8 cellular contexts compared by ENCODE assay signal in genomic region chr2:131493199-131494018, GRCh38. TPM values are rescaled to one million over a fixed set of nuclear protein-coding genes. Genes with fewer than 3 reads are reported as not detected.
DNase-seq lines count a peak whose midpoint lies in the region; ATAC-seq and TF ChIP-seq lines count a peak whose summit lies in the region.

No MANE protein-coding gene starts in this region.

- peak overlapping the region; percentile 85 to 91 for H3K4me3 ChIP-seq in mucosa of rectum (ENCODE audit: low read length in 2 of 2)

- no peak for TF ChIP-seq POLR2A in GM18505 (IDR thresholded peaks at IDR 0.05; ENCODE audit: borderline replicate concordance, extremely low read depth, insufficient read depth, insufficient read length)

- WGBS in H9 (ENCODE audit: extremely low coverage, insufficient read length, low lambda C conversion rate), result no CpG with 5 or more reads among the region's 41 CpGs

- no peak overlapping the region for H2BK120ac ChIP-seq in H9 (ENCODE audit: low read depth, low read length, poor library complexity, severe bottlenecking)

- H2AK5ac ChIP-seq in H9 (ENCODE audit: insufficient read length, low read length), result no peak overlapping the region

- H4K5ac ChIP-seq in H9 (ENCODE audit: insufficient read length, low read depth, low read length), result peak overlapping the region; percentile 97

- peak overlapping the region; percentile 98 to 99 (median 99) for H3K27ac Mint-ChIP-seq in H9

- no peaks in the 10 kb centered on the region for H4K20me1 ChIP-seq in H9 (ENCODE audit: control insufficient read depth, insufficient read depth, insufficient read length)

- H3K23ac ChIP-seq in H9 (ENCODE audit: insufficient read length, low read depth, low read length), result no peak overlapping the region

- no peaks in the 10 kb centered on the region for H3K9me3 ChIP-seq in H9 (ENCODE audit: control insufficient read depth, low read depth, low read length)
- no peaks in the 10 kb centered on the region for H3K9me3 ChIP-seq in mucosa of rectum (ENCODE audit: control insufficient read depth in 2 of 2, low read length in 2 of 2)

- H2AFZ ChIP-seq in H9 (ENCODE audit: low read length), result no peak overlapping the region

- peaks cover 10 to 24% (median 23%) of the 10 kb centered on the region in 3 experiments; a peak in 6 of 7 replicates for H3K36me3 Mint-ChIP-seq in H9 (ENCODE audit: insufficient read depth in 1 of 3, low read depth in 3 of 3)

- no peak overlapping the region for H2BK20ac ChIP-seq in H9 (ENCODE audit: low read depth, low read length, poor library complexity, severe bottlenecking)

- no peak overlapping the region for H2BK12ac ChIP-seq in H9 (ENCODE audit: insufficient read length, low read depth, low read length)

- H3K56ac ChIP-seq in H9 (ENCODE audit: insufficient read length, low read depth, low read length), result peak overlapping the region; percentile 59

- H3K14ac ChIP-seq in H9 (ENCODE audit: insufficient read depth, low read length), result peak overlapping the region; percentile 97

- peak overlapping the region; percentile 91 for H3K18ac ChIP-seq in H9 (ENCODE audit: insufficient read length, low read depth, low read length)

- peak; percentile 25 for ATAC-seq in GM18505 (IDR thresholded peaks at IDR 0.05; ENCODE audit: unreplicated experiment)

- H4K91ac ChIP-seq in H9 (ENCODE audit: insufficient read length, low read depth, low read length), result peak overlapping the region; percentile 96

- H3K79me1 ChIP-seq in H9 (ENCODE audit: insufficient read depth, low read depth, low read length, poor library complexity, severe bottlenecking), result peaks cover 3% of the 10 kb centered on the region

- H3K9me3 Mint-ChIP-seq in H9, result peaks cover 0 to 2% of the 10 kb centered on the region in 2 experiments; a peak in 1 of 5 replicates

- DNase-seq in H9 (no peak), NAMALWA (ENCODE audit: low spot score) (peak; percentile 14), dermis blood vessel endothelial cell (peak; percentile 17), NCI-H2171 treated with DMSO at 0.1 percent for 48 hours (lab: John Stamatoyannopoulos, UW) (no peak), NCI-H510A treated with DMSO at 0.1 percent for 48 hours (lab: John Stamatoyannopoulos, UW) (no peak), AML-193 (lab: John Stamatoyannopoulos, UW) (no peak)

- H3K4me1 ChIP-seq in H9 (ENCODE audit: insufficient read depth, low read length) (no peaks in the 10 kb centered on the region), mucosa of rectum (ENCODE audit: control insufficient read depth in 2 of 2, insufficient read depth in 2 of 2, low read length in 2 of 2) (peaks cover 8 to 16% of the 10 kb centered on the region in 2 donors)

- H2BK15ac ChIP-seq in H9 (ENCODE audit: low read depth, low read length), result no peak overlapping the region

- H3K4me1 Mint-ChIP-seq in H9, result peaks cover 6 to 17% of the 10 kb centered on the region in 2 experiments; a peak in 3 of 4 replicates

- H3K27ac ChIP-seq in H9 (ENCODE audit: insufficient read length, low read depth, low read length) (peak overlapping the region; percentile 61), mucosa of rectum (ENCODE audit: low read depth in 2 of 2, low read length in 2 of 2) (peak overlapping the region; percentile 91 to 92)

- peak overlapping the region; percentile 12 for H2BK5ac ChIP-seq in H9 (ENCODE audit: insufficient read length, low read length)

- H3K27me3 Mint-ChIP-seq in H9 (ENCODE audit: low read depth), result no peaks in the 10 kb centered on the region

- peak overlapping the region; percentile 99 for H3K9ac ChIP-seq in H9 (ENCODE audit: extremely low read depth, insufficient read length, low read length)
- H3K9ac ChIP-seq in mucosa of rectum (ENCODE audit: low read depth in 1 of 2, low read length in 2 of 2), result peak overlapping the region; percentile 86 to 89

- H4K8ac ChIP-seq in H9 (replicated peaks; ENCODE audit: insufficient read length, low read depth, low read length), result no peak overlapping the region

- H3K4me3 Mint-ChIP-seq in H9, result peak overlapping the region; percentile 96

- H3K4me2 ChIP-seq in H9 (ENCODE audit: insufficient read depth, insufficient read length, low read length), result peak overlapping the region; percentile 93

- peak overlapping the region; percentile 91; the same call in 1 of the 2 replicates for H3K4ac ChIP-seq in H9 (ENCODE audit: low read depth, low read length)

- H3T11ph ChIP-seq in H9 (ENCODE audit: low read length), result no peak overlapping the region

- H3K23me2 ChIP-seq in H9 (ENCODE audit: insufficient read length, low read depth, low read length, poor library complexity, severe bottlenecking), result peaks cover 4% of the 10 kb centered on the region

- peaks cover 20% of the 10 kb centered on the region; the same call in 1 of the 2 replicates for H3K79me2 ChIP-seq in H9 (ENCODE audit: insufficient read depth, low read length)

- H3K27me3 ChIP-seq in H9 (ENCODE audit: insufficient read depth, low read length) (no peaks in the 10 kb centered on the region), mucosa of rectum (ENCODE audit: control insufficient read depth in 2 of 2, insufficient read depth in 2 of 2, low read length in 2 of 2) (no peaks in the 10 kb centered on the region)

- H3K36me3 ChIP-seq in mucosa of rectum (ENCODE audit: control insufficient read depth in 2 of 2, insufficient read depth in 2 of 2, low read length in 2 of 2), result peaks cover 3 to 4% of the 10 kb centered on the region in 2 donors

- no peak for TF ChIP-seq CTCF in H9 (conservative IDR thresholded peaks at IDR 0.05)

RNA-seq across cellular contexts. Expression of gene MZT2A, which starts 1.2 kb away (rescaled TPM):
- 127 and 144 TPM in 2 replicates for total RNA-seq in H9 (2021)
- total RNA-seq in dermis blood vessel endothelial cell, result 59.8 and 140 TPM in 2 replicates

RNA-seq across cellular contexts. Expression of gene TUBA3D, which starts 17.5 kb away (rescaled TPM):
- 0.18 TPM in 1 of 2 replicates, not detected in the other for total RNA-seq in H9 (2021)
- total RNA-seq in dermis blood vessel endothelial cell, result not detected in 2 replicates

RNA-seq across cellular contexts. Expression of gene CCDC74A, which starts 34.3 kb away (rescaled TPM):
- total RNA-seq in H9 (2021), result 10.0 and 10.8 TPM in 2 replicates
- total RNA-seq in dermis blood vessel endothelial cell, result 2.2 and 6.5 TPM in 2 replicates

Comparison
In these comparisons a context has a peak if more than half of its experiments do, and no peak if none do; other contexts are left out.
1. DNase-seq: peak in NAMALWA (single experiment) and dermis blood vessel endothelial cell (single experiment); none in H9 (single experiment), NCI-H2171 treated with DMSO at 0.1 percent for 48 hours (single experiment), NCI-H510A treated with DMSO at 0.1 percent for 48 hours (single experiment) and AML-193 (0 of 2).